ENCODE assay signal across 10 cellular contexts in genomic region chr22:36569999-36570398, GRCh38. TPM values are rescaled to one million over a fixed set of nuclear protein-coding genes. Genes with fewer than 3 reads are reported as not detected.
DNase-seq lines count a peak whose midpoint lies in the region; ATAC-seq and TF ChIP-seq lines count a peak whose summit lies in the region.
"Had no signal": no experiment of that assay in that cellular context is flagged by ENCODE, and none has a peak within 500 bp of the region (broad histone marks: within the 10 kb centered on the region; RNA-seq: fewer than 3 reads in every experiment).

No MANE protein-coding gene starts in this region.

- H3K36me3 Mint-ChIP-seq in neural crest cell (ENCODE audit: low read depth) = no peaks in the 10 kb centered on the region

- DNase-seq in DMS153 (lab: John Stamatoyannopoulos, UW) (peak; percentile 40), HT1080 (ENCODE audit: low read depth) (peak; percentile 17), cerebellar cortex (ENCODE audit: low spot score) (peak; percentile 49), neural crest cell (ENCODE audit: low read depth, low spot score) (peak; percentile 35)
- no peak for DNase-seq in stimulated activated naive CD4-positive, alpha-beta T cell treated with Interleukin-2 at 50 U/mL for 16 hours (lab: John Stamatoyannopoulos, UW)
- DNase-seq: NCI-H526 treated with DMSO at 0.1 percent for 48 hours, spleen had no signal

- H3K9me3 Mint-ChIP-seq in neural crest cell = no peaks in the 10 kb centered on the region

- no peak for ATAC-seq in GM18907 (IDR thresholded peaks at IDR 0.05; ENCODE audit: unreplicated experiment)
- no peak for ATAC-seq in GM21528 (IDR thresholded peaks at IDR 0.05; ENCODE audit: low FRiP score, unreplicated experiment)
- ATAC-seq in GM19397 (IDR thresholded peaks at IDR 0.05; ENCODE audit: unreplicated experiment) = no peak

- peak overlapping the region; percentile 82 for H3K27ac Mint-ChIP-seq in neural crest cell (ENCODE audit: unreplicated experiment)

- TF ChIP-seq CTCF in neural crest cell (conservative IDR thresholded peaks at IDR 0.05) = peak; percentile 41

- H3K4me3 Mint-ChIP-seq in neural crest cell = no peak overlapping the region

- H3K4me1 Mint-ChIP-seq in neural crest cell = peaks cover 14% of the 10 kb centered on the region

- H3K27me3 Mint-ChIP-seq in neural crest cell (ENCODE audit: low read depth) = peaks cover 2% of the 10 kb centered on the region

RNA-seq across cellular contexts. Expression of gene EIF3D, which starts 41.0 kb away (rescaled TPM):
- 495 and 518 TPM in 2 replicates for total RNA-seq in HT1080 (2014; rRNA removed; shearing (Covaris generic))
- polyA plus RNA-seq in HT1080 (2015; cell fraction: cytosol; rRNA removed) = 446 and 551 TPM in 2 replicates
- polyA plus RNA-seq in HT1080 (2015; cell fraction: nucleus; rRNA removed) = 623 and 663 TPM in 2 replicates
- 178 and 197 TPM in 2 replicates for total RNA-seq in neural crest cell
